ENCODE assay signal across 22 cellular contexts in genomic region chr1:241473026-241473425, GRCh38. TPM values are rescaled to one million over a fixed set of nuclear protein-coding genes. Genes with fewer than 3 reads are reported as not detected.
DNase-seq lines count a peak whose midpoint lies in the region; FAIRE-seq and TF ChIP-seq lines count a peak whose summit lies in the region.
"Had no signal": no experiment of that assay in that cellular context is flagged by ENCODE, and none has a peak within 500 bp of the region (broad histone marks: within the 10 kb centered on the region; RNA-seq: fewer than 3 reads in every experiment).

No MANE protein-coding gene starts in this region.

- BruUV-seq in endothelial cell of umbilical vein (replicated peaks; lab: Mats Ljungman, UMichigan): no TSS peak

- H3K36me3 ChIP-seq in endothelial cell of umbilical vein (ENCODE audit: control insufficient read depth in 2 of 2, extremely low read depth in 1 of 2, insufficient read depth in 2 of 2, low read length in 2 of 2): no peaks in the 10 kb centered on the region
- H3K36me3 ChIP-seq: BLaER1 had no signal

- no peaks in the 10 kb centered on the region for H3K27me3 ChIP-seq in endothelial cell of umbilical vein (ENCODE audit: control insufficient read depth in 2 of 2, insufficient read depth in 2 of 2, low read length in 2 of 2)
- H3K27me3 ChIP-seq: BLaER1 had no signal

- no peaks in the 10 kb centered on the region for H3K9me1 ChIP-seq in endothelial cell of umbilical vein (replicated peaks; ENCODE audit: control insufficient read depth, extremely low read depth, insufficient read depth, low read length)

- H2AFZ ChIP-seq in endothelial cell of umbilical vein (ENCODE audit: low read depth, low read length): peak overlapping the region; percentile 54

- H3K9ac ChIP-seq in endothelial cell of umbilical vein (replicated peaks; ENCODE audit: extremely low read depth, insufficient read depth, low read length): no peak overlapping the region
- H3K9ac ChIP-seq: BLaER1 had no signal

- dilution Hi-C loops in endothelial cell of umbilical vein (cut with MboI; ENCODE audit: extremely low pct_ligation_motif_present, low sequenced_read_pairs): no loop called here

- H3K4me1 ChIP-seq in endothelial cell of umbilical vein (ENCODE audit: control insufficient read depth, extremely low read depth, insufficient read depth, low read length): peaks cover 18% of the 10 kb centered on the region
- H3K4me1 ChIP-seq: BLaER1 had no signal

- CTCF ChIA-PET in endothelial cell of umbilical vein (lab: Charles Lee): interaction anchor here (1.1 to 1.3 kb wide), 2 partner anchors 13 to 115 kb away, joined by 3 read pairs; no protein-coding TSS in a partner anchor

- no peak overlapping the region for H3K4me3 ChIP-seq in endothelial cell of umbilical vein (replicated peaks in 1 of 3; ENCODE audit: insufficient read depth in 1 of 3, low read depth in 1 of 3, low read length in 3 of 3)
- H3K4me3 ChIP-seq: BLaER1, GM12878 had no signal

- H4K20me1 ChIP-seq in endothelial cell of umbilical vein (replicated peaks; ENCODE audit: control insufficient read depth, extremely low read depth, insufficient read depth, low read length): no peaks in the 10 kb centered on the region
- H4K20me1 ChIP-seq: BLaER1 had no signal

- H3K4me2 ChIP-seq in endothelial cell of umbilical vein (ENCODE audit: insufficient read depth, low read length): no peak overlapping the region
- H3K4me2 ChIP-seq: BLaER1 had no signal

- H3K79me2 ChIP-seq in endothelial cell of umbilical vein (ENCODE audit: control insufficient read depth, insufficient read depth, low read length): no peaks in the 10 kb centered on the region

- TF ChIP-seq CTCF in D721Med (IDR thresholded peaks at IDR 0.05; ENCODE audit: insufficient read depth, missing control alignments) (no peak), endothelial cell of umbilical vein (IDR thresholded peaks at IDR 0.05; ENCODE audit: extremely low read depth in 1 of 2, insufficient read depth in 1 of 2, low read depth in 1 of 2, low read length in 2 of 2) (no peak)

- FAIRE-seq in D721Med (lab: Jason Lieb, UNC): peak; percentile 75
- FAIRE-seq in endothelial cell of umbilical vein (lab: Jason Lieb, UNC): peak; percentile 56
- FAIRE-seq: GM12878, GM12892, GM18507 had no signal

- no peak for TF ChIP-seq POLR2A in endothelial cell of umbilical vein (IDR thresholded peaks at IDR 0.05; ENCODE audit: low read depth, low read length)

- DNase-seq in D721Med (ENCODE audit: insufficient read length, low spot score): no peak
- no peak for DNase-seq in endothelial cell of umbilical vein (ENCODE audit: low read depth, low spot score)
- peak; percentile 42 for DNase-seq in fibroblast of gingiva (ENCODE audit: low read depth)
- DNase-seq in putamen (ENCODE audit: low spot score): no peak
- no peak for DNase-seq in activated CD8-positive, alpha-beta memory T cell treated with anti-CD3 and anti-CD28 coated beads, Interleukin-2, amount 50 U/mL, for 4 hours
- DNase-seq in activated gamma-delta T cell treated with Interleukin-2 at 50 U/mL for 16 hours: no peak
- no peak for DNase-seq in NOMO-1 treated with dmso at 0.1 percent for 144 hours (lab: John Stamatoyannopoulos, UW; ENCODE audit: unreplicated experiment)
- DNase-seq: 8988T; AML-193; C1 segment of cervical spinal cord; CD4-positive, alpha-beta memory T cell; CD4-positive, CD25-positive, alpha-beta regulatory T cell; CD8-positive, alpha-beta memory T cell; COR-L47; DND-41; EL; GDM1 had no signal

- POLR2A ChIA-PET in endothelial cell of umbilical vein (lab: Charles Lee): no interaction called here

- H3K27ac ChIP-seq in endothelial cell of umbilical vein (ENCODE audit: insufficient read depth, low read depth, low read length): no peak overlapping the region
- H3K27ac ChIP-seq: BLaER1 had no signal

- no peaks in the 10 kb centered on the region for H3K9me3 ChIP-seq in endothelial cell of umbilical vein (replicated peaks; ENCODE audit: control insufficient read depth, insufficient read depth, low read length)
- H3K9me3 ChIP-seq: BLaER1 had no signal

- intact Hi-C loops in endothelial cell of umbilical vein (cut with micrococcal nuclease): no loop called here

TF ChIP-seq in endothelial cell of umbilical vein, 7 proteins besides CTCF, POLR2A, EP300 and RAD21:
- TF ChIP-seq EZH2 (IDR thresholded peaks at IDR 0.05; ENCODE audit: borderline replicate concordance, low read depth, low read length, severe bottlenecking): no peak
- TF ChIP-seq JUN (IDR thresholded peaks at IDR 0.05; ENCODE audit: borderline replicate concordance, insufficient read depth, insufficient read length, low read depth): no peak
- TF ChIP-seq FOS (IDR thresholded peaks at IDR 0.05; ENCODE audit: borderline replicate concordance, insufficient read depth, low read length): peak; percentile 36
- no peak for TF ChIP-seq MAX (IDR thresholded peaks at IDR 0.05; ENCODE audit: insufficient read depth, insufficient read length)
- TF ChIP-seq MYC (IDR thresholded peaks at IDR 0.05; ENCODE audit: low read depth, low read length): no peak
TF ChIP-seq in endothelial cell of umbilical vein: peak in this region for 1.

RNA-seq across cellular contexts. Expression of gene FH, which starts 46.5 kb away (rescaled TPM):
- total RNA-seq in endothelial cell of umbilical vein: 96.6 and 105 TPM in 2 replicates
- 33.0 and 41.9 TPM in 2 replicates for polyA plus RNA-seq in endothelial cell of umbilical vein
- polyA plus RNA-seq in endothelial cell of umbilical vein (2011; cell fraction: cytosol; rRNA removed): 55.3 and 56.5 TPM in 2 replicates
- polyA plus RNA-seq in endothelial cell of umbilical vein (2011; cell fraction: nucleus; rRNA removed): 45.9 and 75.9 TPM in 2 replicates
- 82.2 and 112 TPM in 2 replicates for polyA plus RNA-seq in endothelial cell of umbilical vein (2012)
- 50.4 and 56.0 TPM in 2 replicates for polyA minus RNA-seq in endothelial cell of umbilical vein
- 100 TPM for polyA minus RNA-seq in endothelial cell of umbilical vein (2011; cell fraction: cytosol; rRNA and poly(A)+ RNA removed)
- 23.2 and 28.1 TPM in 2 replicates for polyA minus RNA-seq in endothelial cell of umbilical vein (2011; cell fraction: nucleus; rRNA and poly(A)+ RNA removed)

RNA-seq across cellular contexts. Expression of gene KMO, which starts 59.2 kb away (rescaled TPM):
- total RNA-seq in endothelial cell of umbilical vein: not detected in 2 replicates
- polyA plus RNA-seq in endothelial cell of umbilical vein: not detected in 2 replicates
- polyA plus RNA-seq in endothelial cell of umbilical vein (2011; cell fraction: cytosol; rRNA removed): not detected in 2 replicates
- polyA plus RNA-seq in endothelial cell of umbilical vein (2011; cell fraction: nucleus; rRNA removed): not detected in 2 replicates
- polyA plus RNA-seq in endothelial cell of umbilical vein (2012): not detected in 2 replicates
- not detected in 2 replicates for polyA minus RNA-seq in endothelial cell of umbilical vein
- not detected for polyA minus RNA-seq in endothelial cell of umbilical vein (2011; cell fraction: cytosol; rRNA and poly(A)+ RNA removed)
- not detected in 2 replicates for polyA minus RNA-seq in endothelial cell of umbilical vein (2011; cell fraction: nucleus; rRNA and poly(A)+ RNA removed)
- total RNA-seq: CD4-positive, CD25-positive, alpha-beta regulatory T cell; G401 had no signal
